1 cellular context compared by ENCODE assay signal in genomic region chr1:27626031-27626935, GRCh38.
TF ChIP-seq lines count a peak whose summit lies in the region.

No MANE protein-coding gene starts in this region.

TF ChIP-seq in GM12878, 131 proteins besides CTCF, POLR2A, EP300 and RAD21 (continued from another document):
- no peak for TF ChIP-seq ZBTB11 (CRISPR knock-in tag; IDR thresholded peaks at IDR 0.05)
- peak; percentile 90 for TF ChIP-seq ZNF687 (IDR thresholded peaks at IDR 0.05)
